ENCODE assay signal across 8 cellular contexts in the genomic region with DNA sequence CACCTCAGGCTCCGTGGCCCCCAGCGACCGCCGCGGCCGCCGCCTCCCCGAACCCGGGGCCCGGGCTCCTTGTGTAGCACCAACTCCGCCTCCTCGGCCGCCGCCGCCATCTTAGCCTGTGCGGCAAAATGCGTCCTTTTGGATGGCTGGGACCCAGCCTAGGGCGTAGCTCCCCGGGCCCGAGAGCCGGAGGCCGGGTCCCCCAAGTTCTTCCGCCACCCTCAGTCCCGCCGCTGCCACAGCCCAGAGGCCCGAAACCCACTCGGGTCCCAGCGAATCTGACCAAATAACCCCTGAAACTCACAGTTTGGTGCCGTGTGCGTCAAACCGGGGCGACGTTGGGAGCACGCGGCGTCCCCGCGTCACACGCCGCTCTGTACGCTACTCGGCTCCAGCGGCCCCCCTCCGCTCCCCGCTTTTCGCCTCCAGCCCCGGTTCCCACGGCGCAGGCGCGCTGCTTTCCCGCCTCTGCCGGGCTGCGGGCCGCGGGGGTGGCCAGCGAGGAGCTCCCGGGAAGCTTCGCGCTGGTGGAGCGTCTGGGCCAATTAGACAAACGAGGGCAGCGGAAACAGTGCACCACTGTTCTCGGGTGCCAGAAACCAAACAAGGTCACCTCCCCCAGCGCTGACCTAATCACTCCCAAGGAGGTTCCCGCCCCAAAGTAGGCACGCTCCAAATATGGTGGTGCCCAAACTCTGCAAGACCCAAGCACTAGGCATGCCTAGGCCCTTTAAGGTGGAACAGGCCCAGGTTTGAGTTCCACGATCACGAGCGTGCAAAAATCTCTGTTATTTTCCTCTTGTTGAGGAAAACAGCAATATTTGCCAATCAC. TPM values are rescaled to one million over a fixed set of nuclear protein-coding genes. Genes with fewer than 3 reads are reported as not detected.
DNase-seq lines count a peak whose midpoint lies in the region; ATAC-seq and TF ChIP-seq lines count a peak whose summit lies in the region.

TSS of gene ZNF644 (minus strand) at position 350 of the 832 bp plus-strand sequence. CDS start 39,682 bp downstream, outside the sequence.

- peak; percentile 87 for DNase-seq in CD14-positive monocyte (ENCODE audit: low spot score)
- peak; percentile 62 for DNase-seq in NCI-H748 treated with DMSO at 0.1 percent for 48 hours (lab: John Stamatoyannopoulos, UW)
- DNase-seq in activated CD4-positive, alpha-beta T cell treated with anti-CD3 and anti-CD28 coated beads, Interleukin-2, amount 50 U/mL, for 24 hours (ENCODE audit: low read depth in 1 of 2, low spot score in 1 of 2): peak; percentile 79 to 91
- DNase-seq in left lung: peak; percentile 92 to 96
- DNase-seq in stimulated activated CD4-positive, alpha-beta T cell treated with anti-CD3 and anti-CD28 coated beads, Interleukin-2, amount 100 ng/mL, for 48 hours: peak; percentile 82 to 83

- no peaks in the 10 kb centered on the region for H3K27me3 ChIP-seq in left lung

- H3K27ac Mint-ChIP-seq in CD14-positive monocyte: peak within 1 kb of the TSS; percentile 97 to 99 (median 98)
- H3K27ac Mint-ChIP-seq in dendritic cell treated with granulocyte-macrophage colony-stimulating factor and Interleukin-4, amounts not matched to agents 40 ng/mL and 50 ng/mL, for 4 days: peak within 1 kb of the TSS; percentile 99

- H3K27ac ChIP-seq in left lung: peak within 1 kb of the TSS; percentile 99 to 100

- peak within 1 kb of the TSS; percentile 74 to 78 for H3K4me3 ChIP-seq in left lung

- H3K36me3 Mint-ChIP-seq in CD14-positive monocyte: peaks cover 0 to 17% of the 10 kb centered on the region in 2 donors
- H3K36me3 Mint-ChIP-seq in dendritic cell treated with granulocyte-macrophage colony-stimulating factor and Interleukin-4, amounts not matched to agents 40 ng/mL and 50 ng/mL, for 4 days (ENCODE audit: low read depth): peaks cover 19% of the 10 kb centered on the region

- no peaks in the 10 kb centered on the region for H3K36me3 ChIP-seq in left lung

- H3K4me1 ChIP-seq in left lung: peaks cover 10 to 47% of the 10 kb centered on the region in 2 donors

- intact Hi-C loops in CD14-positive monocyte (cut with micrococcal nuclease): no loop called here
- intact Hi-C loops in dendritic cell treated with granulocyte-macrophage colony-stimulating factor and Interleukin-4, amounts not matched to agents 40 ng/mL and 50 ng/mL, for 4 days (cut with micrococcal nuclease): loop anchor here (2.0 kb wide), 1 partner anchor 39 kb away; no protein-coding TSS in a partner anchor
- intact Hi-C loops in left lung (cut with DNase I): no loop called here

- H3K4me1 Mint-ChIP-seq in CD14-positive monocyte: peaks cover 52% of the 10 kb centered on the region
- peaks cover 58% of the 10 kb centered on the region for H3K4me1 Mint-ChIP-seq in dendritic cell treated with granulocyte-macrophage colony-stimulating factor and Interleukin-4, amounts not matched to agents 40 ng/mL and 50 ng/mL, for 4 days (ENCODE audit: low read depth)

- H3K9me3 Mint-ChIP-seq in CD14-positive monocyte: no peaks in the 10 kb centered on the region
- no peaks in the 10 kb centered on the region for H3K9me3 Mint-ChIP-seq in dendritic cell treated with granulocyte-macrophage colony-stimulating factor and Interleukin-4, amounts not matched to agents 40 ng/mL and 50 ng/mL, for 4 days

- H3K27me3 Mint-ChIP-seq in CD14-positive monocyte (ENCODE audit: low read depth in 3 of 3): peaks cover 0 to 2% (median 1%) of the 10 kb centered on the region in 3 donors
- no peaks in the 10 kb centered on the region for H3K27me3 Mint-ChIP-seq in dendritic cell treated with granulocyte-macrophage colony-stimulating factor and Interleukin-4, amounts not matched to agents 40 ng/mL and 50 ng/mL, for 4 days

- H3K9me3 ChIP-seq in left lung: no peaks in the 10 kb centered on the region

- H3K4me3 Mint-ChIP-seq in CD14-positive monocyte: peak within 1 kb of the TSS; percentile 88 to 95
- peak within 1 kb of the TSS; percentile 89 for H3K4me3 Mint-ChIP-seq in dendritic cell treated with granulocyte-macrophage colony-stimulating factor and Interleukin-4, amounts not matched to agents 40 ng/mL and 50 ng/mL, for 4 days

- TF ChIP-seq CTCF in CD14-positive monocyte (IDR thresholded peaks at IDR 0.05) (no peak), left lung (IDR thresholded peaks at IDR 0.05) (no peak)

- ATAC-seq in GM19372 (IDR thresholded peaks at IDR 0.05; ENCODE audit: low read depth, unreplicated experiment): peak; percentile 76
- ATAC-seq in HG03521 (IDR thresholded peaks at IDR 0.05; ENCODE audit: unreplicated experiment): peak; percentile 74
- peak; percentile 92 for ATAC-seq in left lung

RNA-seq across cellular contexts. Expression of gene ZNF644, which starts in this region (rescaled TPM):
- 10 to 100 TPM; 17.6 to 22.2 TPM for polyA plus RNA-seq in CD14-positive monocyte
- 10 to 100 TPM; 52.6 to 53.5 TPM for total RNA-seq in left lung

Comparison
In these comparisons a context has a peak if more than half of its experiments do, and no peak if none do; other contexts are left out.
1. Peak in every context shown above with its lines: DNase-seq, ATAC-seq, H3K4me3 ChIP-seq and H3K27ac ChIP-seq.